Comparison of ENCODE assay signal across 9 cellular contexts in genomic region chr6:39088331-39088730, GRCh38. TPM values are rescaled to one million over a fixed set of nuclear protein-coding genes. Genes with fewer than 3 reads are reported as not detected.
DNase-seq lines count a peak whose midpoint lies in the region; ATAC-seq, FAIRE-seq and TF ChIP-seq lines count a peak whose summit lies in the region.
"Had no signal": no experiment of that assay in that cellular context is flagged by ENCODE, and none has a peak within 500 bp of the region (broad histone marks: within the 10 kb centered on the region; RNA-seq: fewer than 3 reads in every experiment).

No MANE protein-coding gene starts in this region.

- H3K4me3 ChIP-seq in DND-41 (ENCODE audit: low read depth in 1 of 2, low read length in 2 of 2) (no peak overlapping the region), Karpas-422 (ENCODE audit: low read length) (no peak overlapping the region), K562 (no peak overlapping the region), aorta (ENCODE audit: low read length in 2 of 2) (no peak overlapping the region)

- no peak for TF ChIP-seq POLR2A in K562 (conservative IDR thresholded peaks at IDR 0.05)

- H3K4me1 ChIP-seq in DND-41 (ENCODE audit: insufficient read depth, low read length): no peaks in the 10 kb centered on the region
- no peaks in the 10 kb centered on the region for H3K4me1 ChIP-seq in Karpas-422 (ENCODE audit: low read length)
- no peaks in the 10 kb centered on the region; a peak in 1 of 5 replicates for H3K4me1 ChIP-seq in K562 (replicated peaks in 1 of 2; ENCODE audit: control insufficient read depth in 2 of 2, insufficient read depth in 2 of 2, low read length in 2 of 2)
- no peaks in the 10 kb centered on the region for H3K4me1 ChIP-seq in aorta (ENCODE audit: control insufficient read depth in 1 of 2, insufficient read depth in 2 of 2, low read length in 2 of 2)

- no peaks in the 10 kb centered on the region for H3K9me2 ChIP-seq in Karpas-422 (replicated peaks; ENCODE audit: insufficient read depth, low read length)

- TF ChIP-seq EP300 in K562 (IDR thresholded peaks at IDR 0.05; ENCODE audit: low read length): no peak

- BruUV-seq in K562 (replicated peaks; lab: Mats Ljungman, UMichigan): no TSS peak

- H3K36me3 ChIP-seq in DND-41 (ENCODE audit: insufficient read depth, low read length): no peaks in the 10 kb centered on the region
- no peaks in the 10 kb centered on the region for H3K36me3 ChIP-seq in Karpas-422 (ENCODE audit: insufficient read depth, low read length)
- no peaks in the 10 kb centered on the region for H3K36me3 ChIP-seq in K562 (ENCODE audit: control insufficient read depth, insufficient read depth, low read length)
- no peaks in the 10 kb centered on the region for H3K36me3 ChIP-seq in aorta (ENCODE audit: control insufficient read depth in 1 of 2, insufficient read depth in 2 of 2, low read length in 1 of 2)

- H2AFZ ChIP-seq in DND-41 (ENCODE audit: low read depth, low read length) (no peak overlapping the region), Karpas-422 (ENCODE audit: low read length) (no peak overlapping the region), K562 (ENCODE audit: low read depth, low read length) (no peak overlapping the region)

- H3K79me2 ChIP-seq in DND-41 (ENCODE audit: insufficient read depth, low read length): no peaks in the 10 kb centered on the region
- no peaks in the 10 kb centered on the region for H3K79me2 ChIP-seq in Karpas-422 (ENCODE audit: low read length)
- H3K79me2 ChIP-seq in K562 (ENCODE audit: control insufficient read depth, insufficient read depth, low read length): no peaks in the 10 kb centered on the region

- POLR2A ChIA-PET in K562 (lab: Yijun Ruan, JAX): interaction anchor here (0.6 to 2.4 kb wide), 8 partner anchors 10 to 1523 kb away, joined by 3 to 7 read pairs (median 4); no protein-coding TSS in a partner anchor
- POLR2A ChIA-PET in GM10248 (lab: Yijun Ruan, JAX): no interaction called here

- H4K20me1 ChIP-seq in DND-41 (ENCODE audit: insufficient read depth, low read length) (no peaks in the 10 kb centered on the region; the same call in 1 of the 2 replicates), Karpas-422 (ENCODE audit: insufficient read depth, low read depth, low read length) (0 out of 2 replicates have a peak, but pooled peaks cover 4% of the 10 kb centered on the region), K562 (replicated peaks; ENCODE audit: control insufficient read depth, insufficient read depth, low read length) (peaks cover 8% of the 10 kb centered on the region)

- H3K4me2 ChIP-seq in DND-41 (ENCODE audit: insufficient read depth, low read length): no peak overlapping the region
- H3K4me2 ChIP-seq in Karpas-422 (ENCODE audit: low read depth, low read length, poor library complexity, severe bottlenecking): no peak overlapping the region
- H3K4me2 ChIP-seq in K562 (ENCODE audit: insufficient read depth, low read length): no peak overlapping the region

- peak; percentile 68 for FAIRE-seq in K562 (lab: Jason Lieb, UNC)

- H3K27me3 ChIP-seq in DND-41 (ENCODE audit: insufficient read depth, low read length, poor library complexity) (no peaks in the 10 kb centered on the region), Karpas-422 (ENCODE audit: low read length) (no peaks in the 10 kb centered on the region), K562 (ENCODE audit: control insufficient read depth in 2 of 2, insufficient read depth in 2 of 2, low read length in 2 of 2) (peaks cover 39 to 77% of the 10 kb centered on the region in 2 experiments), aorta (ENCODE audit: control insufficient read depth in 1 of 2, insufficient read depth in 2 of 2, low read length in 1 of 2) (no peaks in the 10 kb centered on the region)

- 0 out of 3 replicates have a peak, but pooled peaks have one; percentile 35 for ATAC-seq in DND-41 (ENCODE audit: insufficient read depth, low read depth)
- peak; percentile 92 for ATAC-seq in K562
- ATAC-seq in aorta (ENCODE audit: low FRiP score): peak; percentile 35
- ATAC-seq in GM21423 (IDR thresholded peaks at IDR 0.05; ENCODE audit: unreplicated experiment): no peak

- in situ Hi-C loops in K562 (cut with MboI): no loop called here

- no peaks in the 10 kb centered on the region for H3K9me1 ChIP-seq in K562 (ENCODE audit: control insufficient read depth, insufficient read depth, low read length)

- intact Hi-C loops in K562 (cut with micrococcal nuclease) (loop anchor here (5.0 kb wide), 1 partner anchor 214 kb away; no protein-coding TSS in a partner anchor), aorta (cut with DNase I) (loop anchor here in 1 of 2 donors (2.0 kb wide), 1 partner anchor 222 kb away; no protein-coding TSS in a partner anchor)

- TF ChIP-seq CTCF in DND-41 (IDR thresholded peaks at IDR 0.05; ENCODE audit: borderline replicate concordance, extremely low read depth, low read length, poor library complexity, severe bottlenecking): no peak
- TF ChIP-seq CTCF in K562 (IDR thresholded peaks at IDR 0.05 in 2 of 3, conservative IDR thresholded peaks at IDR 0.05 in 1 of 3; ENCODE audit: insufficient read depth in 2 of 3, low read depth in 1 of 3, low read length in 3 of 3): peak; percentile 38 to 67 (median 52); a peak in 5 of 6 replicates
- TF ChIP-seq CTCF in GM10248 (IDR thresholded peaks at IDR 0.05; ENCODE audit: control extremely low read depth, extremely low read depth, low read depth, missing control alignments): no peak

- H3K9me3 ChIP-seq in DND-41 (ENCODE audit: insufficient read depth, low read length, severe bottlenecking) (no peaks in the 10 kb centered on the region), Karpas-422 (ENCODE audit: low read length) (no peaks in the 10 kb centered on the region), K562 (replicated peaks; ENCODE audit: control insufficient read depth, insufficient read depth, low read depth, low read length) (no peaks in the 10 kb centered on the region), aorta (ENCODE audit: control insufficient read depth, low read length) (no peaks in the 10 kb centered on the region)

- CTCF ChIA-PET in K562 (lab: Yijun Ruan, JAX; ENCODE audit: low intra/inter-chr PET ratio): interaction anchor here (0.6 to 1.2 kb wide), 3 partner anchors 84 to 215 kb away, joined by 3 read pairs; no protein-coding TSS in a partner anchor
- CTCF ChIA-PET in GM10248 (lab: Yijun Ruan, JAX): interaction anchor here (0.8 to 3.7 kb wide), 8 partner anchors 12 to 221 kb away, joined by 3 to 19 read pairs (median 4); no protein-coding TSS in a partner anchor

- 3% methylated on average over 4 of the region's 4 CpGs for WGBS in K562 (ENCODE audit: insufficient coverage, low coverage, missing lambda C conversion rate)
- WGBS in aorta, 2 donors: 0 to 2% methylated on average over 4 of the region's 4 CpGs

- DNase-seq in DND-41 (no peak), Karpas-422 (peak; percentile 47), K562 (ENCODE audit: extremely low read depth in 1 of 4, low spot score in 3 of 4) (peak; percentile 33 to 55 (median 47)), kidney tubule cell (ENCODE audit: low spot score) (peak; percentile 25), aorta (peak in 1 of 2 donors; percentile 74), GM10248 (ENCODE audit: extremely low spot score) (no peak), ureter (ENCODE audit: low spot score) (no peak)

- TF ChIP-seq RAD21 in K562 (CRISPR knock-in tag; conservative IDR thresholded peaks at IDR 0.05 in 1 of 2, IDR thresholded peaks at IDR 0.05 in 1 of 2): peak; percentile 34 to 59; a peak in 3 of 4 replicates

- H3K9ac ChIP-seq in DND-41 (ENCODE audit: low read depth, low read length) (no peak overlapping the region), Karpas-422 (ENCODE audit: low read length) (no peak overlapping the region), K562 (ENCODE audit: insufficient read depth in 1 of 2, low read depth in 2 of 2, low read length in 2 of 2) (no peak overlapping the region)

- H3K27ac ChIP-seq in DND-41 (ENCODE audit: low read length) (no peak overlapping the region), Karpas-422 (ENCODE audit: low read length) (no peak overlapping the region), K562 (ENCODE audit: extremely low read depth, low read depth, low read length) (no peak overlapping the region), aorta (ENCODE audit: low read depth in 1 of 2, low read length in 2 of 2) (no peak overlapping the region)

RNA-seq across cellular contexts. Expression of gene SAYSD1, which starts 26.7 kb away (rescaled TPM):
- 11.7 and 15.3 TPM in 2 replicates for total RNA-seq in Karpas-422 (2014; rRNA removed; shearing (Covaris generic); ENCODE audit: low replicate concordance)
- total RNA-seq in K562 (2011; cell fraction: chromatin; rRNA removed; ENCODE audit: low replicate concordance): 5.5 and 18.2 TPM in 2 replicates
- 7.2 and 8.4 TPM in 2 replicates for total RNA-seq in K562 (2011; cell fraction: nucleolus; rRNA removed)
- 12.2 and 15.6 TPM in 2 replicates for total RNA-seq in K562 (2011; cell fraction: nucleoplasm; rRNA removed)
- total RNA-seq in K562 (2014; rRNA removed): 11.1 and 11.6 TPM in 2 replicates
- total RNA-seq in K562 (2014; rRNA removed; fragmentation: Illumina TruSeq; extraction: Trizol): 14.0 TPM in 2 replicates
- 13.8 and 15.2 TPM in 2 replicates for total RNA-seq in K562 (2015; rRNA removed; fragmentation: Illumina TruSeq; extraction: Trizol)
- total RNA-seq in K562 (2021): 12.4 and 13.6 TPM in 2 replicates
- 18.0 and 19.1 TPM in 2 replicates for polyA plus RNA-seq in K562 (2011; rRNA removed)
- 9.0 and 14.2 TPM in 2 replicates for polyA plus RNA-seq in K562 (2011; cell fraction: cytosol; rRNA removed)
- polyA plus RNA-seq in K562 (2011; cell fraction: nucleus; rRNA removed): 9.1 and 14.8 TPM in 2 replicates
- 9.8 and 9.9 TPM in 2 replicates for polyA plus RNA-seq in K562 (2012)
- polyA plus RNA-seq in K562 (2014; fragmentation: Illumina TruSeq; extraction: Trizol): 10.6 and 12.0 TPM in 2 replicates
- polyA plus RNA-seq in K562 (2014; fragmentation: Nextera tagmentation; extraction: Ambion mirVana): 1 to 10 TPM; 3.5 to 4.2 TPM
- 12.9 and 18.6 TPM in 2 replicates for polyA plus RNA-seq in K562 (2014; rRNA removed)
- polyA minus RNA-seq in K562 (2011; rRNA and poly(A)+ RNA removed): 17.6 and 18.7 TPM in 2 replicates
- 5.2 and 8.8 TPM in 2 replicates for polyA minus RNA-seq in K562 (2011; cell fraction: cytosol; rRNA and poly(A)+ RNA removed)
- 9.7 and 20.2 TPM in 2 replicates for polyA minus RNA-seq in K562 (2011; cell fraction: nucleus; rRNA and poly(A)+ RNA removed)
- total RNA-seq in aorta: 10 to 100 TPM; 11.2 to 16.6 TPM
- polyA plus RNA-seq in aorta: 1 to 10 TPM; 7.8 to 9.0 TPM
- total RNA-seq in ureter: 19.3 TPM

RNA-seq across cellular contexts. Expression of gene GLP1R, which starts 39.8 kb away (rescaled TPM):
- not detected in 2 replicates for total RNA-seq in Karpas-422 (2014; rRNA removed; shearing (Covaris generic); ENCODE audit: low replicate concordance)
- not detected in 2 replicates for total RNA-seq in K562 (2011; cell fraction: chromatin; rRNA removed; ENCODE audit: low replicate concordance)
- not detected in 2 replicates for total RNA-seq in K562 (2011; cell fraction: nucleolus; rRNA removed)
- total RNA-seq in K562 (2011; cell fraction: nucleoplasm; rRNA removed): not detected in 2 replicates
- total RNA-seq in K562 (2014; rRNA removed) (not detected in 2 replicates), K562 (2014; rRNA removed; fragmentation: Illumina TruSeq; extraction: Trizol) (not detected in 2 replicates), K562 (2015; rRNA removed; fragmentation: Illumina TruSeq; extraction: Trizol) (not detected in 2 replicates), K562 (2021) (not detected in 2 replicates), aorta (not detected), ureter (0.36 TPM)
- polyA plus RNA-seq in K562 (2011; rRNA removed) (not detected in 2 replicates), K562 (2014; fragmentation: Illumina TruSeq; extraction: Trizol) (not detected in 2 replicates), K562 (2014; fragmentation: Nextera tagmentation; extraction: Ambion mirVana) (not detected), K562 (2014; rRNA removed) (not detected in 2 replicates), aorta (not detected)
- polyA plus RNA-seq in K562 (2011; cell fraction: cytosol; rRNA removed): not detected in 2 replicates
- not detected in 2 replicates for polyA plus RNA-seq in K562 (2011; cell fraction: nucleus; rRNA removed)
- polyA plus RNA-seq in K562 (2012): not detected in 2 replicates
- polyA minus RNA-seq in K562 (2011; rRNA and poly(A)+ RNA removed): not detected in 2 replicates
- not detected in 2 replicates for polyA minus RNA-seq in K562 (2011; cell fraction: cytosol; rRNA and poly(A)+ RNA removed)
- polyA minus RNA-seq in K562 (2011; cell fraction: nucleus; rRNA and poly(A)+ RNA removed): not detected in 2 replicates
- total RNA-seq: dermis microvascular lymphatic vessel endothelial cell had no signal

Comparison
In these comparisons a context has a peak if more than half of its experiments do, and no peak if none do; other contexts are left out.
1. DNase-seq: peak in Karpas-422 (single experiment), K562 (4 of 4) and kidney tubule cell (single experiment); none in DND-41 (single experiment), GM10248 (single experiment) and ureter (single experiment).
2. CTCF ChIP-seq: peak in K562 (3 of 3); none in DND-41 (single experiment) and GM10248 (single experiment).